In genomic region chr9:118091221-118091620, GRCh38 we compare ENCODE assay signal across 21 cellular contexts.
"Had no signal": no experiment of that assay in that cellular context is flagged by ENCODE, and none has a peak within 500 bp of the region (broad histone marks: within the 10 kb centered on the region; RNA-seq: fewer than 3 reads in every experiment).

No MANE protein-coding gene starts in this region.

- H3K79me2 ChIP-seq: parathyroid adenoma had no signal

- H2AFZ ChIP-seq: parathyroid adenoma had no signal

- H3K27ac ChIP-seq: colonic mucosa, heart right ventricle, left ventricle myocardium inferior, lower lobe of right lung, parathyroid adenoma, prostate gland, right lobe of liver, thoracic aorta, transverse colon had no signal

- H3K4me1 ChIP-seq: colonic mucosa, heart right ventricle, left ventricle myocardium inferior, lower lobe of right lung, parathyroid adenoma, prostate gland, right lobe of liver, transverse colon had no signal

- H3K4me3 ChIP-seq: colonic mucosa, heart right ventricle, left ventricle myocardium inferior, lower lobe of right lung, prostate gland, right lobe of liver, thoracic aorta, transverse colon had no signal

- H3K27me3 ChIP-seq: colonic mucosa, heart right ventricle, right lobe of liver, transverse colon had no signal

- H3K9me3 ChIP-seq: colonic mucosa, heart right ventricle, left ventricle myocardium inferior, lower lobe of right lung, prostate gland, right lobe of liver, thoracic aorta, transverse colon had no signal

- ATAC-seq: esophagus mucosa; heart right ventricle; left cardiac atrium; lower lobe of right lung; naive thymus-derived CD4-positive, alpha-beta T cell; right lobe of liver; stimulated activated effector memory CD8-positive, alpha-beta T cell treated with anti-CD3 and anti-CD28 coated beads, Interleukin-12 subunit alpha, Interleukin-12 subunit beta, amount 100 ng/mL, for 72 hours; stimulated activated naive CD8-positive, alpha-beta T cell treated with anti-CD3 and anti-CD28 coated beads, Interleukin-15, Interleukin-2, amounts not matched to agents 100 U/mL and 50 U/mL, for 24 hours had no signal

- H3K36me3 ChIP-seq: colonic mucosa, heart right ventricle, left ventricle myocardium inferior, lower lobe of right lung, prostate gland, right lobe of liver, thoracic aorta, transverse colon had no signal

- DNase-seq: cerebellar nuclear complex; colonic mucosa; effector CD8-positive, alpha-beta T cell; heart right ventricle; islet precursor cell; left cardiac atrium; left ventricle myocardium inferior; lower lobe of right lung; mesendoderm; naive thymus-derived CD4-positive, alpha-beta T cell; nephron progenitor cell; right lobe of liver; stimulated activated CD4-positive, alpha-beta T cell treated with anti-CD3 and anti-CD28 coated beads, Interleukin-4, amount 100 ng/mL, for 1 hour; stimulated activated CD8-positive, alpha-beta memory T cell treated with anti-CD3 and anti-CD28 coated beads, Interleukin-4, amount 100 ng/mL, for 48 hours; stimulated activated naive CD8-positive, alpha-beta T cell treated with anti-CD3 and anti-CD28 coated beads, Interleukin-15, Interleukin-2, amounts not matched to agents 100 U/mL and 50 U/mL, for 24 hours; transverse colon had no signal
